Comparison of ENCODE assay signal across 20 cellular contexts in the genomic region with DNA sequence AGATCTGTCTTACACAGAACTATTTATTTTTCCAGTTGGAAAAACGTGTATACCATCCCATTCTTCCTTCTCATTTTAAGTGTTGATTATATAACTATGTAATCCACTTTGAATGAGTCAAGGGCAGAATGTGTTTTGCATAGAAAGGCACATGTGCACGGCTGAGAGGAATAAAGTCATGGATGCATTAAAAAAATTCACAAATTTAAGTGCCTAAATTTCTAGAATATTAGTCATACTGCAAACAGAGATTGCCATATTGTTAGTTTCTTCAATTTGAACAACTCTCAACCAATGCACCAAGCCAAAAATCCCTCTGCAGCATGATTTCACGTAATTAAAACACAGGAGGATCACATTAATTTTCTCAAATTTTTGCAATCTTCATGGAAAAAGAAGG.
DNase-seq lines count a peak whose midpoint lies in the region; ATAC-seq and TF ChIP-seq lines count a peak whose summit lies in the region.
"Had no signal": no experiment of that assay in that cellular context is flagged by ENCODE, and none has a peak within 500 bp of the region (broad histone marks: within the 10 kb centered on the region; RNA-seq: fewer than 3 reads in every experiment).

No MANE protein-coding gene starts in this region.

- no peaks in the 10 kb centered on the region for H3K27me3 ChIP-seq in ovary

- no peaks in the 10 kb centered on the region for H3K9me3 ChIP-seq in ovary

- TF ChIP-seq POLR2A in ovary (IDR thresholded peaks at IDR 0.05) = no peak

- no peaks in the 10 kb centered on the region for H3K4me1 ChIP-seq in ovary (ENCODE audit: insufficient read depth)

- ATAC-seq in stimulated activated memory B cell treated with anti-CD40 and anti-IgM and Interleukin-4, amounts not matched to agents 10 μg/mL and 1 μg/mL and 100 μg/mL, for 72 hours = no peak
- ATAC-seq: K562; natural killer cell treated with Interleukin-12 subunit alpha and Interleukin-12 subunit beta and Interleukin-15 and Interleukin-18, amount 100 ng/mL, for 72 hours had no signal

- no peaks in the 10 kb centered on the region for H3K36me3 ChIP-seq in ovary

- no peaks in the 10 kb centered on the region for H3K9me3 Mint-ChIP-seq in stimulated activated memory B cell treated with anti-CD40 and anti-IgM and Interleukin-4, amounts not matched to agents 10 μg/mL and 1 μg/mL and 100 μg/mL, for 72 hours
- H3K9me3 Mint-ChIP-seq: activated naive CD4-positive, alpha-beta T cell treated with anti-CD3 and anti-CD28 coated beads, Interleukin-2, amount 50 U/mL, for 24 hours; natural killer cell treated with Interleukin-12 subunit alpha and Interleukin-12 subunit beta and Interleukin-15 and Interleukin-18, amount 100 ng/mL, for 72 hours had no signal

- intact Hi-C loops in ovary (cut with DNase I) = no loop called here

- H3K27ac Mint-ChIP-seq in stimulated activated memory B cell treated with anti-CD40 and anti-IgM and Interleukin-4, amounts not matched to agents 10 μg/mL and 1 μg/mL and 100 μg/mL, for 72 hours = no peak overlapping the region
- H3K27ac Mint-ChIP-seq: activated naive CD4-positive, alpha-beta T cell treated with anti-CD3 and anti-CD28 coated beads, Interleukin-2, amount 50 U/mL, for 24 hours; CD4-positive, CD25-positive, alpha-beta regulatory T cell; natural killer cell treated with Interleukin-12 subunit alpha and Interleukin-12 subunit beta and Interleukin-15 and Interleukin-18, amount 100 ng/mL, for 72 hours; T-helper 1 cell treated with Interleukin-12 subunit alpha and Interleukin-12 subunit beta and Interleukin-4 antibody, amounts not matched to agents 30 μg/mL and 1 μg/mL, for 36 hours had no signal

- TF ChIP-seq CTCF in choroid plexus epithelial cell (conservative IDR thresholded peaks at IDR 0.05; ENCODE audit: low read depth, low read length) (no peak), ovary (IDR thresholded peaks at IDR 0.05) (no peak)

- no peaks in the 10 kb centered on the region for H3K36me3 Mint-ChIP-seq in stimulated activated memory B cell treated with anti-CD40 and anti-IgM and Interleukin-4, amounts not matched to agents 10 μg/mL and 1 μg/mL and 100 μg/mL, for 72 hours
- H3K36me3 Mint-ChIP-seq: activated naive CD4-positive, alpha-beta T cell treated with anti-CD3 and anti-CD28 coated beads, Interleukin-2, amount 50 U/mL, for 24 hours; CD4-positive, CD25-positive, alpha-beta regulatory T cell; natural killer cell treated with Interleukin-12 subunit alpha and Interleukin-12 subunit beta and Interleukin-15 and Interleukin-18, amount 100 ng/mL, for 72 hours had no signal

- no peaks in the 10 kb centered on the region for H3K4me1 Mint-ChIP-seq in stimulated activated memory B cell treated with anti-CD40 and anti-IgM and Interleukin-4, amounts not matched to agents 10 μg/mL and 1 μg/mL and 100 μg/mL, for 72 hours
- H3K4me1 Mint-ChIP-seq: activated naive CD4-positive, alpha-beta T cell treated with anti-CD3 and anti-CD28 coated beads, Interleukin-2, amount 50 U/mL, for 24 hours; CD4-positive, CD25-positive, alpha-beta regulatory T cell had no signal

- WGBS in ovary, 3 donors = 6 to 19% (median 13%) methylated on average over 3 of the region's 3 CpGs

- H3K4me3 Mint-ChIP-seq in stimulated activated memory B cell treated with anti-CD40 and anti-IgM and Interleukin-4, amounts not matched to agents 10 μg/mL and 1 μg/mL and 100 μg/mL, for 72 hours = no peak overlapping the region
- H3K4me3 Mint-ChIP-seq: activated naive CD4-positive, alpha-beta T cell treated with anti-CD3 and anti-CD28 coated beads, Interleukin-2, amount 50 U/mL, for 24 hours; natural killer cell treated with Interleukin-12 subunit alpha and Interleukin-12 subunit beta and Interleukin-15 and Interleukin-18, amount 100 ng/mL, for 72 hours; T-helper 1 cell treated with Interleukin-12 subunit alpha and Interleukin-12 subunit beta and Interleukin-4 antibody, amounts not matched to agents 30 μg/mL and 1 μg/mL, for 36 hours had no signal

- H3K4me3 ChIP-seq in choroid plexus epithelial cell (ENCODE audit: low read depth, low read length) (no peak overlapping the region), ovary (no peak overlapping the region)
- H3K4me3 ChIP-seq: K562, lung had no signal

- no peak overlapping the region for H3K27ac ChIP-seq in ovary

- H3K27me3 Mint-ChIP-seq in stimulated activated memory B cell treated with anti-CD40 and anti-IgM and Interleukin-4, amounts not matched to agents 10 μg/mL and 1 μg/mL and 100 μg/mL, for 72 hours = no peaks in the 10 kb centered on the region
- H3K27me3 Mint-ChIP-seq: activated naive CD4-positive, alpha-beta T cell treated with anti-CD3 and anti-CD28 coated beads, Interleukin-2, amount 50 U/mL, for 24 hours; CD4-positive, CD25-positive, alpha-beta regulatory T cell; natural killer cell treated with Interleukin-12 subunit alpha and Interleukin-12 subunit beta and Interleukin-15 and Interleukin-18, amount 100 ng/mL, for 72 hours had no signal

- no peak for TF ChIP-seq EP300 in ovary (IDR thresholded peaks at IDR 0.05)

- DNase-seq in ELR (ENCODE audit: low read depth) (peak; percentile 64), NCI-H446 (lab: John Stamatoyannopoulos, UW) (peak; percentile 61 to 86), choroid plexus epithelial cell (ENCODE audit: low read depth) (peak; percentile 64), kidney tubule cell (ENCODE audit: low spot score) (peak; percentile 17), HuH-7.5 (ENCODE audit: low spot score) (no peak), ovary (no peak), HUDEP-2 (lab: John Stamatoyannopoulos, UW; ENCODE audit: unreplicated experiment in 76 of 76) (no peak)
- DNase-seq: activated CD4-positive, CD25-positive, alpha-beta regulatory T cell treated with anti-CD3 and anti-CD28 coated beads, Interleukin-2, amount 50 U/mL, for 72 hours; CD4-positive, CD25-positive, alpha-beta regulatory T cell; foreskin melanocyte; GF-D8; NCI-H1436 treated with DMSO at 0.1 percent for 48 hours; retina; stimulated activated CD4-positive, alpha-beta T cell treated with anti-CD3 and anti-CD28 coated beads, Interleukin-2, amount 100 ng/mL, for 24 hours had no signal

Comparison
In these comparisons a context has a peak if more than half of its experiments do, and no peak if none do; other contexts are left out.
1. DNase-seq: peak in ELR (single experiment), NCI-H446 (2 of 2), choroid plexus epithelial cell (single experiment) and kidney tubule cell (single experiment); none in HuH-7.5 (single experiment), ovary (0 of 5) and HUDEP-2 (0 of 76).